ENCODE assay signal across 9 cellular contexts in the genomic region with DNA sequence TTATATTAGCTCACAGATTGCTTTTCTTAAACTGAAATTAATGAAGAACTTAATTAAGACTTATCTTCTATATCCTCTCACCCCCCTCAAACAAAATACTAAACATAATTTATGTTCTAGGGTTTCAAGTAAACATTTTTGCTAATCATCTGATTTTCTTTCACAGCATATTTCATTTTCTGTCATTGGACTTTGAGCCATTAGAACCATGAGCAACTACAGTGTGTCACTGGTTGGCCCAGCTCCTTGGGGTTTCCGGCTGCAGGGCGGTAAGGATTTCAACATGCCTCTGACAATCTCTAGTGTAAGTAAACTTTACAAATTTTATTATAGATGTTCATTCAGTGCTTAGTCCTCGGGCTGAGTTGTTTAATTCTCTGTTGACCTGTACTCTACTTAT. TPM values are rescaled to one million over a fixed set of nuclear protein-coding genes. Genes with fewer than 3 reads are reported as not detected.
DNase-seq lines count a peak whose midpoint lies in the region; ATAC-seq, FAIRE-seq and TF ChIP-seq lines count a peak whose summit lies in the region.
"Had no signal": no experiment of that assay in that cellular context is flagged by ENCODE, and none has a peak within 500 bp of the region (broad histone marks: within the 10 kb centered on the region; RNA-seq: fewer than 3 reads in every experiment).

No MANE protein-coding gene starts in this region.

- H3K4me1 Mint-ChIP-seq in astrocyte (ENCODE audit: low read depth, unreplicated experiment) = peaks cover 42% of the 10 kb centered on the region
- H3K4me1 Mint-ChIP-seq in activated CD4-positive, alpha-beta memory T cell treated with anti-CD3 and anti-CD28 coated beads for 36 hours (ENCODE audit: low read depth) = peaks cover 25% of the 10 kb centered on the region

- H3K27ac ChIP-seq in astrocyte (ENCODE audit: low read depth, low read length) (peak overlapping the region; percentile 28), gastrocnemius medialis (peak overlapping the region; percentile 93 to 99 (median 99))

- H3K27me3 ChIP-seq in astrocyte (ENCODE audit: insufficient read depth, low read length) (no peaks in the 10 kb centered on the region), gastrocnemius medialis (no peaks in the 10 kb centered on the region)

- no peak for ATAC-seq in left cardiac atrium
- peak in 1 of 2 donors; percentile 13 for ATAC-seq in gastrocnemius medialis
- no peak for ATAC-seq in GM18909 (IDR thresholded peaks at IDR 0.05; ENCODE audit: poor library complexity, unreplicated experiment)

- peak overlapping the region; percentile 41 for H3K27ac Mint-ChIP-seq in astrocyte (ENCODE audit: unreplicated experiment)
- no peak overlapping the region for H3K27ac Mint-ChIP-seq in activated CD4-positive, alpha-beta memory T cell treated with anti-CD3 and anti-CD28 coated beads for 36 hours

- peaks cover 23% of the 10 kb centered on the region for H3K4me1 ChIP-seq in astrocyte (ENCODE audit: insufficient read depth, low read length)
- peaks cover 30 to 58% of the 10 kb centered on the region in 2 donors for H3K4me1 ChIP-seq in gastrocnemius medialis

- in situ Hi-C loops in gastrocnemius medialis (cut with MboI; ENCODE audit: low sequenced_read_pairs in 4 of 4) = no loop called here

- H3K27me3 Mint-ChIP-seq in astrocyte (ENCODE audit: low read depth, unreplicated experiment) = no peaks in the 10 kb centered on the region
- H3K27me3 Mint-ChIP-seq in activated CD4-positive, alpha-beta memory T cell treated with anti-CD3 and anti-CD28 coated beads for 36 hours = no peaks in the 10 kb centered on the region

- TF ChIP-seq CTCF in astrocyte (IDR thresholded peaks at IDR 0.05; ENCODE audit: insufficient read depth, low read depth, low read length) = no peak
- TF ChIP-seq CTCF in gastrocnemius medialis (IDR thresholded peaks at IDR 0.05 in 4 of 5, conservative IDR thresholded peaks at IDR 0.05 in 1 of 5) = no peak

- H3K36me3 ChIP-seq in astrocyte (ENCODE audit: insufficient read depth, low read length) (peaks cover 33% of the 10 kb centered on the region), gastrocnemius medialis (peaks cover 0 to 7% of the 10 kb centered on the region in 2 donors)

- FAIRE-seq in astrocyte (lab: Jason Lieb, UNC) = peak; percentile 23

- POLR2A ChIA-PET in activated CD4-positive, alpha-beta memory T cell treated with anti-CD3 and anti-CD28 coated beads for 36 hours (lab: Charles Lee) = no interaction called here

- H3K79me2 ChIP-seq in astrocyte (ENCODE audit: insufficient read depth, low read length) = peaks cover 87% of the 10 kb centered on the region

- peaks cover 7% of the 10 kb centered on the region for H3K36me3 Mint-ChIP-seq in astrocyte (ENCODE audit: low read depth, unreplicated experiment)
- peaks cover 4% of the 10 kb centered on the region for H3K36me3 Mint-ChIP-seq in activated CD4-positive, alpha-beta memory T cell treated with anti-CD3 and anti-CD28 coated beads for 36 hours

- peak overlapping the region; percentile 96 for H3K4me2 ChIP-seq in astrocyte (ENCODE audit: low read length)

- H2AFZ ChIP-seq in astrocyte (ENCODE audit: low read depth, low read length) = no peak overlapping the region

- peak overlapping the region; percentile 84 for H3K4me3 Mint-ChIP-seq in astrocyte (ENCODE audit: unreplicated experiment)
- no peak overlapping the region for H3K4me3 Mint-ChIP-seq in activated CD4-positive, alpha-beta memory T cell treated with anti-CD3 and anti-CD28 coated beads for 36 hours

- DNase-seq in GOT3 (lab: John Stamatoyannopoulos, UW) (peak; percentile 3), astrocyte (ENCODE audit: low read depth) (peak; percentile 80), left cardiac atrium (peak; percentile 71), gastrocnemius medialis (peak; percentile 70 to 86), medulla oblongata (ENCODE audit: extremely low spot score) (no peak), NCI-H1105 (lab: John Stamatoyannopoulos, UW) (no peak)
- no peak for DNase-seq in activated CD4-positive, alpha-beta memory T cell treated with anti-CD3 and anti-CD28 coated beads for 36 hours
- DNase-seq: stimulated activated CD4-positive, alpha-beta T cell treated with anti-CD3 and anti-CD28 coated beads, Interleukin-12 subunit alpha, Interleukin-12 subunit beta, amount 100 ng/mL, for 4 hours had no signal

- H4K20me1 ChIP-seq in astrocyte (ENCODE audit: insufficient read depth, low read length) = peaks cover 59% of the 10 kb centered on the region

- peak overlapping the region; percentile 99 for H3K4me3 ChIP-seq in astrocyte (ENCODE audit: insufficient read depth, low read depth, low read length)
- H3K4me3 ChIP-seq in gastrocnemius medialis = peak overlapping the region; percentile 81 to 96 (median 90)

- H3K9ac ChIP-seq in astrocyte (ENCODE audit: low read length) = peak overlapping the region; percentile 97

- CTCF ChIA-PET in activated CD4-positive, alpha-beta memory T cell treated with anti-CD3 and anti-CD28 coated beads for 36 hours (lab: Charles Lee) = no interaction called here

- no peaks in the 10 kb centered on the region for H3K9me3 ChIP-seq in astrocyte (ENCODE audit: insufficient read depth, low read depth, low read length)
- H3K9me3 ChIP-seq in gastrocnemius medialis = no peaks in the 10 kb centered on the region

- peak in 1 of 2 donors; percentile 15 for TF ChIP-seq POLR2A in gastrocnemius medialis (IDR thresholded peaks at IDR 0.05)

- intact Hi-C loops in left cardiac atrium (cut with DNase I) (loop anchor here in 1 of 2 donors (10.0 kb wide), 1 partner anchor 140 kb away; no protein-coding TSS in a partner anchor), gastrocnemius medialis (cut with DNase I; ENCODE audit: low total_unique reads) (loop anchor here (2.0 kb wide), 1 partner anchor 78 kb away; no protein-coding TSS in a partner anchor)
- intact Hi-C loops in activated CD4-positive, alpha-beta memory T cell treated with anti-CD3 and anti-CD28 coated beads for 36 hours (cut with micrococcal nuclease) = no loop called here

- no peaks in the 10 kb centered on the region for H3K9me3 Mint-ChIP-seq in astrocyte (ENCODE audit: unreplicated experiment)
- no peaks in the 10 kb centered on the region for H3K9me3 Mint-ChIP-seq in activated CD4-positive, alpha-beta memory T cell treated with anti-CD3 and anti-CD28 coated beads for 36 hours

RNA-seq across cellular contexts. Expression of a gene that starts 3.3 kb away (rescaled TPM):
- total RNA-seq in astrocyte (174 and 181 TPM in 2 replicates), left cardiac atrium (100 to 1,000 TPM; 626 to 644 TPM), gastrocnemius medialis (100 to 1,000 TPM; 473 to 833 (median 673) TPM)
- 10 to 100 TPM; 23.8 to 26.3 TPM for total RNA-seq in activated CD4-positive, alpha-beta memory T cell treated with anti-CD3 and anti-CD28 coated beads for 36 hours

Comparison
In these comparisons a context has a peak if more than half of its experiments do, and no peak if none do; other contexts are left out.
1. DNase-seq: peak in GOT3 (single experiment), astrocyte (single experiment), left cardiac atrium (single experiment) and gastrocnemius medialis (2 of 2); none in medulla oblongata (single experiment), NCI-H1105 (single experiment) and activated CD4-positive, alpha-beta memory T cell treated with anti-CD3 and anti-CD28 coated beads for 36 hours (single experiment).